9 cellular contexts compared by ENCODE assay signal in genomic region chr2:20916604-20917286, GRCh38.
A peak's percentile ranks its signal among the peaks of the same experiment; 100 is the strongest.
DNase-seq lines count a peak whose midpoint lies in the region; ATAC-seq and TF ChIP-seq lines count a peak whose summit lies in the region.
"Had no signal": no experiment of that assay in that cellular context is flagged by ENCODE, and none has a peak within 500 bp of the region (broad histone marks: within the 10 kb centered on the region; RNA-seq: fewer than 3 reads in every experiment).

No MANE protein-coding gene starts in this region.

- no peaks in the 10 kb centered on the region for H3K9me3 Mint-ChIP-seq in T-helper 2 cell treated with Interferon-gamma antibody and Interleukin-4, amounts not matched to agents 5 μg/mL and 100 μg/mL, for 36 hours

- peaks cover 72% of the 10 kb centered on the region for H3K27me3 Mint-ChIP-seq in T-helper 17 cell
- H3K27me3 Mint-ChIP-seq in T-helper 2 cell treated with Interferon-gamma antibody and Interleukin-4, amounts not matched to agents 5 μg/mL and 100 μg/mL, for 36 hours (ENCODE audit: low read depth), result peaks cover 7% of the 10 kb centered on the region

- H3K4me1 ChIP-seq in RWPE2 (ENCODE audit: insufficient read depth, poor library complexity, severe bottlenecking) (peaks cover 20% of the 10 kb centered on the region), prostate gland (replicated peaks) (peaks cover 9% of the 10 kb centered on the region)

- H3K27me3 ChIP-seq in RWPE2 (ENCODE audit: insufficient read depth, poor library complexity, severe bottlenecking) (no peaks in the 10 kb centered on the region), prostate gland (replicated peaks; ENCODE audit: insufficient read depth) (no peaks in the 10 kb centered on the region)

- peaks cover 2% of the 10 kb centered on the region for H3K36me3 Mint-ChIP-seq in T-helper 17 cell (ENCODE audit: low read depth)
- H3K36me3 Mint-ChIP-seq in T-helper 2 cell treated with Interferon-gamma antibody and Interleukin-4, amounts not matched to agents 5 μg/mL and 100 μg/mL, for 36 hours (ENCODE audit: low read depth), result no peaks in the 10 kb centered on the region

- peak; percentile 8 for TF ChIP-seq CTCF in GM12864 (IDR thresholded peaks at IDR 0.05; ENCODE audit: low read depth, low read length, missing control alignments)
- peak; percentile 15 for TF ChIP-seq CTCF in RWPE2 (IDR thresholded peaks at IDR 0.05; ENCODE audit: poor library complexity, severe bottlenecking)
- TF ChIP-seq CTCF in prostate gland (IDR thresholded peaks at IDR 0.05), result peak in 3 of 4 experiments; percentile 35 to 48 (median 46)

- TF ChIP-seq POLR2A in prostate gland (IDR thresholded peaks at IDR 0.05), result no peak

- no peaks in the 10 kb centered on the region for H3K36me3 ChIP-seq in RWPE2 (ENCODE audit: low read depth)
- H3K36me3 ChIP-seq in prostate gland, result no peaks in the 10 kb centered on the region

- H3K9me3 ChIP-seq in RWPE2 (ENCODE audit: severe bottlenecking) (no peaks in the 10 kb centered on the region), prostate gland (no peaks in the 10 kb centered on the region), T-helper 17 cell (ENCODE audit: control insufficient read depth, low read length, poor library complexity, severe bottlenecking) (no peaks in the 10 kb centered on the region)

- H3K27ac ChIP-seq in RWPE2 (ENCODE audit: poor library complexity, severe bottlenecking) (peak overlapping the region; percentile 82), prostate gland (peak overlapping the region; percentile 26 to 60)

- DNase-seq in GM12864 (ENCODE audit: low read depth), result no peak
- no peak for DNase-seq in RWPE2 (ENCODE audit: low spot score)
- DNase-seq in fibroblast of the conjunctiva (ENCODE audit: low read depth), result peak; percentile 23
- peak; percentile 31 for DNase-seq in prostate gland (ENCODE audit: low spot score)
- no peak for DNase-seq in T-helper 17 cell
- DNase-seq in T-helper 2 cell treated with Interferon-gamma antibody and Interleukin-4, amounts not matched to agents 5 μg/mL and 100 μg/mL, for 36 hours (ENCODE audit: low spot score), result no peak
- DNase-seq: activated effector memory CD4-positive, alpha-beta T cell treated with Interleukin-2 at 50 U/mL for 16 hours had no signal

- 38% methylated on average over 7 of the region's 7 CpGs for WGBS in prostate gland

- peaks cover 13% of the 10 kb centered on the region for H3K4me1 Mint-ChIP-seq in T-helper 17 cell
- peaks cover 2% of the 10 kb centered on the region for H3K4me1 Mint-ChIP-seq in T-helper 2 cell treated with Interferon-gamma antibody and Interleukin-4, amounts not matched to agents 5 μg/mL and 100 μg/mL, for 36 hours (ENCODE audit: low read depth)

- no peak overlapping the region for H3K4me3 Mint-ChIP-seq in T-helper 17 cell
- no peak overlapping the region for H3K4me3 Mint-ChIP-seq in T-helper 2 cell treated with Interferon-gamma antibody and Interleukin-4, amounts not matched to agents 5 μg/mL and 100 μg/mL, for 36 hours

- no peak for ATAC-seq in RWPE2 (ENCODE audit: low read depth)
- ATAC-seq in HG03095 (IDR thresholded peaks at IDR 0.05; ENCODE audit: unreplicated experiment), result no peak
- no peak for ATAC-seq in T-helper 17 cell
- no peak for ATAC-seq in HG03175 (IDR thresholded peaks at IDR 0.05; ENCODE audit: unreplicated experiment)

- H3K27ac Mint-ChIP-seq in T-helper 17 cell, result no peak overlapping the region
- H3K27ac Mint-ChIP-seq in T-helper 2 cell treated with Interferon-gamma antibody and Interleukin-4, amounts not matched to agents 5 μg/mL and 100 μg/mL, for 36 hours, result no peak overlapping the region

- intact Hi-C loops in prostate gland (cut with DNase I), result loop anchor here (5.0 to 10.0 kb wide), 2 partner anchors 92 to 254 kb away; partner anchors contain the start of gene LDAH

- H3K4me3 ChIP-seq in GM12864 (ENCODE audit: low read depth, low read length), result no peak overlapping the region
- H3K4me3 ChIP-seq in RWPE2 (ENCODE audit: severe bottlenecking), result no peak overlapping the region
- no peak overlapping the region for H3K4me3 ChIP-seq in prostate gland

Comparison
In these comparisons a context has a peak if more than half of its experiments do, and no peak if none do; other contexts are left out.
1. DNase-seq: peak in fibroblast of the conjunctiva (single experiment) and prostate gland (single experiment); none in GM12864 (single experiment), RWPE2 (single experiment), T-helper 17 cell (0 of 3) and T-helper 2 cell treated with Interferon-gamma antibody and Interleukin-4, amounts not matched to agents 5 μg/mL and 100 μg/mL, for 36 hours (single experiment).
2. Peak in every context shown above with its lines, with median percentiles within 50 percentile points of each other: CTCF ChIP-seq.